Comparison of ENCODE assay signal across 8 cellular contexts in the genomic region with DNA sequence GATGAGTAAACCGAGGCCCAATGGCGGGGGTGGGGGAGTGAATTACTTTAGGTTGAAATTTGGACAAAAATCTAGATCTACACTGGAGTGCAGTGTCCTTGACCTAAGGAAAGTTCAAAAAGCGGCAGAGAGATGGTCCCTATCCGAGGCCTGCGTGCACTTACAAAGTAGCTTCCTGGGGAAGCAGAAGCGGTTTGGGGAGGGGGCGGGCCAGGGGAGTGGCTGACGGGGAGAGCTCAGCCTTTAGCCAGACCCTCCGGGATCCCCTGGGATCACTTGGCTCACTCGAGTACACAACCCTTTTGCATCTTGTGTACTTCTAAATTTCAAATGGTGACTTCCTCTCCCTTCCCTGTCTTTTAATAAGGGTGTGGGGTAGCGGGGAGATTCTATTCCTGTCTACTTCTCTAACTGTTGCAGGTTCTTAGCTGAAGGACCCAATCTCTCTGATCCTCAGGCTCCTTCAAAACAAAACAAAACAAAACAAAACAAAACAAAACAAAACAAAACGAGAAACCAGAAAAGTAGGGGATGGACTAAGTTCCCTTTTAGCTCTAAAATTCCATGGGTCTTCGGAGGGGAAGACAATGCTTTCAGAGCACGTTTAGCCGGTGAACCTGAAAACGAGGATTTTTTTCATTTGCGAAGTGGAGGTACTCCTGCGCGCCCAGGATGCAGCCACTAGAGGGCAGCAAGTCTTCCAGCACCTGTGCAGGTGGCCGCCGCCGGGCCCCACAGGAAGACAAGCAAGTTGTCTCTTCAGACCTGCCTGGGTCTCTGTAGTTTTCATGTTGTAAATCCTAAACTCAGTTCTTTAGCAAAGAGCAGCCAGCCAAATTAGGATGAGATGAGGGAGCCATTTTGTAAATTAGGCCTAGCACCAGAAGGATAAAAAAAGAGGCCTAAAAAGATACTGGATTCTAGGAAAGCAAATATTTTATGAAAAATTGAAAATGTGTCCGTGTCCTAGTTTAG. TPM values are rescaled to one million over a fixed set of nuclear protein-coding genes. Genes with fewer than 3 reads are reported as not detected.
DNase-seq lines count a peak whose midpoint lies in the region; ATAC-seq and TF ChIP-seq lines count a peak whose summit lies in the region.

No MANE protein-coding gene starts in this region.

- H3K4me3 Mint-ChIP-seq in activated CD8-positive, alpha-beta T cell treated with anti-CD3 and anti-CD28 coated beads for 36 hours = peak overlapping the region; percentile 49

- TF ChIP-seq CTCF in activated CD8-positive, alpha-beta T cell treated with anti-CD3 and anti-CD28 coated beads for 36 hours (IDR thresholded peaks at IDR 0.05) = peak; percentile 92

- peak; percentile 54 for ATAC-seq in HG02642 (IDR thresholded peaks at IDR 0.05; ENCODE audit: poor library complexity, unreplicated experiment)
- peak; percentile 99 for ATAC-seq in activated CD8-positive, alpha-beta T cell treated with anti-CD3 and anti-CD28 coated beads for 36 hours

- no peaks in the 10 kb centered on the region for H3K36me3 Mint-ChIP-seq in activated CD8-positive, alpha-beta T cell treated with anti-CD3 and anti-CD28 coated beads for 36 hours (ENCODE audit: low read depth)

- H3K9me3 Mint-ChIP-seq in activated CD8-positive, alpha-beta T cell treated with anti-CD3 and anti-CD28 coated beads for 36 hours = peaks cover 6% of the 10 kb centered on the region

- H3K4me1 Mint-ChIP-seq in activated CD8-positive, alpha-beta T cell treated with anti-CD3 and anti-CD28 coated beads for 36 hours (ENCODE audit: low read depth) = peaks cover 6% of the 10 kb centered on the region

- CTCF ChIA-PET in activated CD8-positive, alpha-beta T cell treated with anti-CD3 and anti-CD28 coated beads for 36 hours (lab: Charles Lee) = interaction anchor here (0.6 to 4.6 kb wide), 73 partner anchors 8 to 407 kb away, joined by 3 to 34 read pairs (median 4); a partner anchor contains a TSS

- POLR2A ChIA-PET in activated CD8-positive, alpha-beta T cell treated with anti-CD3 and anti-CD28 coated beads for 36 hours (lab: Charles Lee) = interaction anchor here (0.6 to 1.4 kb wide), 2 partner anchors 17 to 154 kb away, joined by 3 to 4 read pairs; a partner anchor contains a TSS

- DNase-seq in COLO668 (lab: John Stamatoyannopoulos, UW; ENCODE audit: unreplicated experiment) (peak; percentile 92), NCI-H526 (lab: John Stamatoyannopoulos, UW) (peak; percentile 79 to 98), medulla oblongata (ENCODE audit: extremely low spot score) (peak; percentile 64), hepatic stellate cell (ENCODE audit: low spot score) (no peak)
- DNase-seq in activated CD8-positive, alpha-beta T cell treated with anti-CD3 and anti-CD28 coated beads for 36 hours = peak; percentile 94
- DNase-seq in effector CD4-positive, alpha-beta T cell = peak; percentile 84
- DNase-seq in stimulated activated CD8-positive, alpha-beta memory T cell treated with anti-CD3 and anti-CD28 coated beads, Interleukin-15, amount 100 ng/mL, for 48 hours (ENCODE audit: low read depth in 2 of 2) = peak; percentile 67 to 69

- intact Hi-C loops in activated CD8-positive, alpha-beta T cell treated with anti-CD3 and anti-CD28 coated beads for 36 hours (cut with micrococcal nuclease) = loop anchor here (5.0 to 10.0 kb wide), 2 partner anchors 143 to 241 kb away; a partner anchor contains a TSS

- peaks cover 7% of the 10 kb centered on the region for H3K27me3 Mint-ChIP-seq in activated CD8-positive, alpha-beta T cell treated with anti-CD3 and anti-CD28 coated beads for 36 hours

- no peak overlapping the region for H3K27ac Mint-ChIP-seq in activated CD8-positive, alpha-beta T cell treated with anti-CD3 and anti-CD28 coated beads for 36 hours

RNA-seq across cellular contexts. Expression of a gene that starts 17.9 kb away (rescaled TPM):
- total RNA-seq in activated CD8-positive, alpha-beta T cell treated with anti-CD3 and anti-CD28 coated beads for 36 hours = 10 to 100 TPM; 27.2 to 29.5 TPM

RNA-seq across cellular contexts. Expression of a gene that starts 53.8 kb away (rescaled TPM):
- total RNA-seq in activated CD8-positive, alpha-beta T cell treated with anti-CD3 and anti-CD28 coated beads for 36 hours = 1 to 10 TPM; 1.0 to 1.5 TPM
